In genomic region chr2:85594715-85595377, GRCh38 we compare ENCODE assay signal across 1 cellular context.
TF ChIP-seq lines count a peak whose summit lies in the region.

No MANE protein-coding gene starts in this region.

TF ChIP-seq in GM23338, 12 proteins besides CTCF, POLR2A, EP300 and RAD21 (continued from another document):
- TF ChIP-seq ZNF114 (CRISPR knock-in tag; IDR thresholded peaks at IDR 0.05) (no peak), ZNF462 (CRISPR knock-in tag; IDR thresholded peaks at IDR 0.05) (no peak), JUNB (IDR thresholded peaks at IDR 0.05; ENCODE audit: unreplicated experiment) (no peak), EZH2 (IDR thresholded peaks at IDR 0.05; ENCODE audit: low read depth, unreplicated experiment) (no peak)
